In genomic region chr9:70258692-70259511, GRCh38 we compare ENCODE assay signal across 1 cellular context.
TF ChIP-seq lines count a peak whose summit lies in the region.

SMC5 (plus strand) TSS chr9:70258978; CDS start chr9:70259079, 101 bp downstream.

TF ChIP-seq in HepG2, 621 proteins besides CTCF, POLR2A, EP300 and RAD21 (continued from another document and continues in another):
- TF ChIP-seq ZBTB21 (CRISPR knock-in tag; IDR thresholded peaks at IDR 0.05) = no peak
- TF ChIP-seq ARNTL (CRISPR knock-in tag; IDR thresholded peaks at IDR 0.05) = peak; percentile 55
- TF ChIP-seq ZNF770 (CRISPR knock-in tag; IDR thresholded peaks at IDR 0.05) = no peak; the same call in 1 of the 2 replicates
- TF ChIP-seq CAMTA2 (CRISPR knock-in tag; IDR thresholded peaks at IDR 0.05; ENCODE audit: borderline replicate concordance) = no peak
- TF ChIP-seq ZNF619 (CRISPR knock-in tag; IDR thresholded peaks at IDR 0.05) = peak; percentile 59; the same call in 1 of the 2 replicates
- no peak for TF ChIP-seq ZNF569 (CRISPR knock-in tag; IDR thresholded peaks at IDR 0.05; ENCODE audit: borderline replicate concordance)
- TF ChIP-seq TBP (CRISPR knock-in tag; IDR thresholded peaks at IDR 0.05) = no peak
- no peak for TF ChIP-seq AGO1 (IDR thresholded peaks at IDR 0.05; ENCODE audit: low read depth, low read length, poor library complexity, severe bottlenecking)
- no peak for TF ChIP-seq ZNF253 (CRISPR knock-in tag; IDR thresholded peaks at IDR 0.05; ENCODE audit: borderline replicate concordance)
- TF ChIP-seq SP1 (IDR thresholded peaks at IDR 0.05) = no peak
- peak; percentile 82 for TF ChIP-seq SP1 (CRISPR knock-in tag; IDR thresholded peaks at IDR 0.05)
- TF ChIP-seq ELF1 (CRISPR knock-in tag; IDR thresholded peaks at IDR 0.05) = peak; percentile 31; the same call in 1 of the 2 replicates
- peak; percentile 58 for TF ChIP-seq GABPA (IDR thresholded peaks at IDR 0.05; ENCODE audit: low read depth, low read length)
- TF ChIP-seq GABPA (CRISPR knock-in tag; IDR thresholded peaks at IDR 0.05; ENCODE audit: low read depth) = peak; percentile 72
- TF ChIP-seq ZNF484 (CRISPR knock-in tag; IDR thresholded peaks at IDR 0.05; ENCODE audit: borderline replicate concordance, low read depth) = no peak
- peak in 1 of 2 experiments; percentile 66; a peak in 2 of 4 replicates for TF ChIP-seq ATF4 (CRISPR knock-in tag; IDR thresholded peaks at IDR 0.05)
- TF ChIP-seq DDIT3 (CRISPR knock-in tag; IDR thresholded peaks at IDR 0.05) = no peak
- TF ChIP-seq MXI1 (IDR thresholded peaks at IDR 0.05; ENCODE audit: borderline replicate concordance, low read depth, low read length) = peak; percentile 61; the same call in 1 of the 3 replicates
- TF ChIP-seq ZNF615 (CRISPR knock-in tag; IDR thresholded peaks at IDR 0.05; ENCODE audit: borderline replicate concordance) = no peak
- peak; percentile 86; the same call in 1 of the 2 replicates for TF ChIP-seq REL (CRISPR knock-in tag; conservative IDR thresholded peaks at IDR 0.05)
- TF ChIP-seq ZSCAN22 (CRISPR knock-in tag; IDR thresholded peaks at IDR 0.05) = 0 out of 2 replicates have a peak, but pooled peaks have one; percentile 59
- TF ChIP-seq ZNF788 (CRISPR knock-in tag; IDR thresholded peaks at IDR 0.05; ENCODE audit: borderline replicate concordance) = peak; percentile 46; the same call in 1 of the 2 replicates
- TF ChIP-seq GPN1 (CRISPR knock-in tag; IDR thresholded peaks at IDR 0.05; ENCODE audit: borderline replicate concordance) = no peak; the same call in 1 of the 2 replicates
- no peak for TF ChIP-seq ATRX (CRISPR knock-in tag; IDR thresholded peaks at IDR 0.05; ENCODE audit: borderline replicate concordance)
- no peak for TF ChIP-seq NONO (IDR thresholded peaks at IDR 0.05)
- peak; percentile 96 for TF ChIP-seq NONO (CRISPR knock-in tag; conservative IDR thresholded peaks at IDR 0.05)
- TF ChIP-seq BRCA1 (CRISPR knock-in tag; IDR thresholded peaks at IDR 0.05) = no peak; the same call in 1 of the 2 replicates
- peak; percentile 62; the same call in 1 of the 2 replicates for TF ChIP-seq JUND (CRISPR knock-in tag; IDR thresholded peaks at IDR 0.05)
- 0 out of 2 replicates have a peak, but pooled peaks have one; percentile 10 for TF ChIP-seq HIVEP1 (CRISPR knock-in tag; IDR thresholded peaks at IDR 0.05)
- TF ChIP-seq ZNF776 (CRISPR knock-in tag; IDR thresholded peaks at IDR 0.05) = no peak
- peak; percentile 70; the same call in 1 of the 2 replicates for TF ChIP-seq ZBTB8A (CRISPR knock-in tag; IDR thresholded peaks at IDR 0.05; ENCODE audit: borderline replicate concordance, low read depth)
- TF ChIP-seq SUZ12 (IDR thresholded peaks at IDR 0.05; ENCODE audit: low read depth, low read length) = no peak
- TF ChIP-seq ZZZ3 (CRISPR knock-in tag; IDR thresholded peaks at IDR 0.05; ENCODE audit: borderline replicate concordance) = no peak; the same call in 1 of the 2 replicates
- TF ChIP-seq ZNF576 (CRISPR knock-in tag; IDR thresholded peaks at IDR 0.05) = no peak
- no peak for TF ChIP-seq ZNF317 (CRISPR knock-in tag; IDR thresholded peaks at IDR 0.05)
- no peak for TF ChIP-seq ZFP62 (CRISPR knock-in tag; IDR thresholded peaks at IDR 0.05)
- TF ChIP-seq PCBP2 (optimal IDR thresholded peaks at IDR 0.05; ENCODE audit: low read depth, low read length, poor library complexity, severe bottlenecking) = no peak
- TF ChIP-seq PHF8 (CRISPR knock-in tag; IDR thresholded peaks at IDR 0.05) = peak; percentile 91
- TF ChIP-seq ZNF839 (CRISPR knock-in tag; IDR thresholded peaks at IDR 0.05; ENCODE audit: borderline replicate concordance) = no peak
- TF ChIP-seq ZNF781 (CRISPR knock-in tag; IDR thresholded peaks at IDR 0.05; ENCODE audit: borderline replicate concordance, not compliant biosample characterization) = no peak
- TF ChIP-seq CENPT (CRISPR knock-in tag; IDR thresholded peaks at IDR 0.05; ENCODE audit: low read depth) = peak; percentile 78; the same call in 1 of the 2 replicates
- no peak; the same call in 1 of the 2 replicates for TF ChIP-seq ZNF629 (CRISPR knock-in tag; conservative IDR thresholded peaks at IDR 0.05)
- no peak for TF ChIP-seq CENPX (CRISPR knock-in tag; IDR thresholded peaks at IDR 0.05)
- peak; percentile 86; the same call in 1 of the 2 replicates for TF ChIP-seq DMTF1 (CRISPR knock-in tag; IDR thresholded peaks at IDR 0.05)
- no peak for TF ChIP-seq PHF5A (CRISPR knock-in tag; IDR thresholded peaks at IDR 0.05; ENCODE audit: low read depth, unreplicated experiment)
- TF ChIP-seq POGK (CRISPR knock-in tag; conservative IDR thresholded peaks at IDR 0.05) = peak; percentile 78
- peak; percentile 60; the same call in 1 of the 2 replicates for TF ChIP-seq ERF (CRISPR knock-in tag; IDR thresholded peaks at IDR 0.05)
- no peak for TF ChIP-seq ARHGAP35 (CRISPR knock-in tag; IDR thresholded peaks at IDR 0.05; ENCODE audit: borderline replicate concordance)
- peak; percentile 60; the same call in 1 of the 2 replicates for TF ChIP-seq DRAP1 (CRISPR knock-in tag; IDR thresholded peaks at IDR 0.05)
- TF ChIP-seq ZNF652 (CRISPR knock-in tag; IDR thresholded peaks at IDR 0.05; ENCODE audit: borderline replicate concordance, low read depth) = no peak
- TF ChIP-seq ZNF180 (CRISPR knock-in tag; IDR thresholded peaks at IDR 0.05; ENCODE audit: borderline replicate concordance, low read depth) = no peak
- TF ChIP-seq TBX3 (IDR thresholded peaks at IDR 0.05; ENCODE audit: borderline replicate concordance) = no peak
- TF ChIP-seq LBX2 (CRISPR knock-in tag; IDR thresholded peaks at IDR 0.05; ENCODE audit: borderline replicate concordance) = no peak
- no peak; the same call in 1 of the 2 replicates for TF ChIP-seq ZNF558 (CRISPR knock-in tag; IDR thresholded peaks at IDR 0.05; ENCODE audit: borderline replicate concordance)
- peak; percentile 82; the same call in 1 of the 2 replicates for TF ChIP-seq GATA4 (IDR thresholded peaks at IDR 0.05; ENCODE audit: borderline replicate concordance, low read depth)
- peak; percentile 17; the same call in 1 of the 2 replicates for TF ChIP-seq ZNF605 (CRISPR knock-in tag; IDR thresholded peaks at IDR 0.05)
- TF ChIP-seq ZNF709 (CRISPR knock-in tag; IDR thresholded peaks at IDR 0.05) = no peak
- TF ChIP-seq POGZ (CRISPR knock-in tag; IDR thresholded peaks at IDR 0.05) = peak; percentile 54; the same call in 1 of the 2 replicates
- no peak for TF ChIP-seq ZKSCAN8 (CRISPR knock-in tag; IDR thresholded peaks at IDR 0.05; ENCODE audit: borderline replicate concordance)
- no peak for TF ChIP-seq REST (IDR thresholded peaks at IDR 0.05; ENCODE audit: borderline replicate concordance in 1 of 2, low read depth in 1 of 2, low read length in 2 of 2)
- TF ChIP-seq ZNF343 (CRISPR knock-in tag; IDR thresholded peaks at IDR 0.05) = no peak
- TF ChIP-seq ZNF780A (CRISPR knock-in tag; IDR thresholded peaks at IDR 0.05) = peak; percentile 51; the same call in 1 of the 2 replicates
- TF ChIP-seq ZNF207 (IDR thresholded peaks at IDR 0.05; ENCODE audit: borderline replicate concordance) = no peak
- TF ChIP-seq ZNF383 (CRISPR knock-in tag; IDR thresholded peaks at IDR 0.05; ENCODE audit: borderline replicate concordance) = no peak
- TF ChIP-seq ZNF766 (CRISPR knock-in tag; IDR thresholded peaks at IDR 0.05; ENCODE audit: borderline replicate concordance) = no peak
- no peak for TF ChIP-seq ZNF337 (CRISPR knock-in tag; IDR thresholded peaks at IDR 0.05; ENCODE audit: borderline replicate concordance, low read depth)
